ENCODE assay signal across 13 cellular contexts in genomic region chr12:75721231-75721641, GRCh38.
A peak's percentile ranks its signal among the peaks of the same experiment; 100 is the strongest.
DNase-seq lines count a peak whose midpoint lies in the region; ATAC-seq and TF ChIP-seq lines count a peak whose summit lies in the region.
"Had no signal": no experiment of that assay in that cellular context is flagged by ENCODE, and none has a peak within 500 bp of the region (broad histone marks: within the 10 kb centered on the region; RNA-seq: fewer than 3 reads in every experiment).

No MANE protein-coding gene starts in this region.

- peaks cover 3% of the 10 kb centered on the region for H3K27me3 Mint-ChIP-seq in activated CD8-positive, alpha-beta memory T cell treated with anti-CD3 and anti-CD28 coated beads, Interleukin-2, amount 10 ng/mL, durations not matched to agents 7 days and 5 days

- no peak for ATAC-seq in activated CD8-positive, alpha-beta memory T cell treated with anti-CD3 and anti-CD28 coated beads, Interleukin-2, amount 10 ng/mL, durations not matched to agents 7 days and 5 days
- ATAC-seq: GM12878 had no signal

- CTCF ChIA-PET in HEK293 (lab: Yijun Ruan, JAX): interaction anchor here (0.8 to 1.4 kb wide), 2 partner anchors 22 to 311 kb away, joined by 3 to 5 read pairs; partner anchors contain the start of gene PHLDA1
- CTCF ChIA-PET in activated CD8-positive, alpha-beta memory T cell treated with anti-CD3 and anti-CD28 coated beads, Interleukin-2, amount 10 ng/mL, durations not matched to agents 7 days and 5 days (lab: Charles Lee): interaction anchor here (1.5 to 1.8 kb wide), 2 partner anchors 257 to 315 kb away, joined by 3 to 6 read pairs; no protein-coding TSS in a partner anchor

- no peak overlapping the region for H3K9ac ChIP-seq in smooth muscle cell (ENCODE audit: low read depth)
- H3K9ac ChIP-seq: KMS-11 had no signal

- DNase-seq in WERI-Rb-1: no peak
- DNase-seq in globus pallidus (ENCODE audit: low spot score): peak; percentile 38
- no peak for DNase-seq in smooth muscle cell (lab: John Stamatoyannopoulos, UW; ENCODE audit: unreplicated experiment)
- DNase-seq in activated CD8-positive, alpha-beta memory T cell treated with anti-CD3 and anti-CD28 coated beads, Interleukin-2, amount 10 ng/mL, durations not matched to agents 7 days and 5 days: no peak
- DNase-seq in NCI-H1048 (lab: John Stamatoyannopoulos, UW): no peak
- DNase-seq in NCI-H146 treated with DMSO at 0.1 percent for 48 hours (lab: John Stamatoyannopoulos, UW; ENCODE audit: unreplicated experiment): no peak
- DNase-seq: HCEC 1CT; immature natural killer cell; Peyer's patch; stimulated activated naive CD4-positive, alpha-beta T cell had no signal

- WGBS in smooth muscle cell (ENCODE audit: low lambda C conversion rate): 13% methylated on average over 2 of the region's 2 CpGs

- POLR2A ChIA-PET in HEK293 (lab: Yijun Ruan, JAX): no interaction called here

- H3F3A ChIP-seq in smooth muscle cell (ENCODE audit: low read depth): peaks cover 10% of the 10 kb centered on the region

- no peak overlapping the region for H3K27ac Mint-ChIP-seq in activated CD8-positive, alpha-beta memory T cell treated with anti-CD3 and anti-CD28 coated beads, Interleukin-2, amount 10 ng/mL, durations not matched to agents 7 days and 5 days
- H3K27ac Mint-ChIP-seq: immature natural killer cell had no signal

- H3K79me2 ChIP-seq in smooth muscle cell (ENCODE audit: low read depth): no peaks in the 10 kb centered on the region

- TF ChIP-seq CTCF in HEK293 (tag by site-specific recombination; IDR thresholded peaks at IDR 0.05) (no peak), WERI-Rb-1 (IDR thresholded peaks at IDR 0.05; ENCODE audit: low read depth, low read length) (no peak), smooth muscle cell (IDR thresholded peaks at IDR 0.05; ENCODE audit: borderline replicate concordance, insufficient read depth, poor library complexity, severe bottlenecking) (no peak)

- H3K4me1 ChIP-seq in HEK293 (ENCODE audit: control insufficient read depth, insufficient read depth, low read length) (peaks cover 15% of the 10 kb centered on the region), smooth muscle cell (ENCODE audit: low read depth) (peaks cover 24% of the 10 kb centered on the region)

- no peak overlapping the region for H3K4me3 Mint-ChIP-seq in activated CD8-positive, alpha-beta memory T cell treated with anti-CD3 and anti-CD28 coated beads, Interleukin-2, amount 10 ng/mL, durations not matched to agents 7 days and 5 days
- H3K4me3 Mint-ChIP-seq: immature natural killer cell had no signal

- H4K20me1 ChIP-seq in smooth muscle cell (ENCODE audit: low read depth): no peaks in the 10 kb centered on the region

- no peaks in the 10 kb centered on the region for H3K9me3 ChIP-seq in HEK293 (ENCODE audit: control insufficient read depth, insufficient read depth, low read depth, low read length)
- H3K9me3 ChIP-seq in WERI-Rb-1 (ENCODE audit: severe bottlenecking): no peaks in the 10 kb centered on the region
- no peaks in the 10 kb centered on the region for H3K9me3 ChIP-seq in smooth muscle cell (replicated peaks; ENCODE audit: low read depth)
- H3K9me3 ChIP-seq: Peyer's patch had no signal

- peaks cover 28% of the 10 kb centered on the region for H3K4me1 Mint-ChIP-seq in activated CD8-positive, alpha-beta memory T cell treated with anti-CD3 and anti-CD28 coated beads, Interleukin-2, amount 10 ng/mL, durations not matched to agents 7 days and 5 days

- no peak overlapping the region for H3K27ac ChIP-seq in HEK293 (ENCODE audit: extremely low read depth, low read depth, low read length)
- H3K27ac ChIP-seq in WERI-Rb-1: peak overlapping the region; percentile 39; the same call in 1 of the 2 replicates
- peak overlapping the region; percentile 70 for H3K27ac ChIP-seq in smooth muscle cell (ENCODE audit: low read depth)
- H3K27ac ChIP-seq: KMS-11 had no signal

- peaks cover 16% of the 10 kb centered on the region for H3K36me3 Mint-ChIP-seq in activated CD8-positive, alpha-beta memory T cell treated with anti-CD3 and anti-CD28 coated beads, Interleukin-2, amount 10 ng/mL, durations not matched to agents 7 days and 5 days
- H3K36me3 Mint-ChIP-seq: immature natural killer cell had no signal

- H3K4me3 ChIP-seq in HEK293 (ENCODE audit: low read depth, low read length) (no peak overlapping the region), WERI-Rb-1 (ENCODE audit: low read depth, low read length) (no peak overlapping the region), smooth muscle cell (no peak overlapping the region)
- H3K4me3 ChIP-seq: GM12878, Peyer's patch had no signal

- H3K27me3 ChIP-seq in WERI-Rb-1 (ENCODE audit: insufficient read depth, low read depth, severe bottlenecking): no peaks in the 10 kb centered on the region
- H3K27me3 ChIP-seq in smooth muscle cell (ENCODE audit: low read depth): no peaks in the 10 kb centered on the region
- H3K27me3 ChIP-seq: Peyer's patch had no signal

- no peaks in the 10 kb centered on the region for H3K36me3 ChIP-seq in HEK293 (ENCODE audit: control insufficient read depth in 2 of 2, insufficient read depth in 1 of 2, low read length in 2 of 2)
- H3K36me3 ChIP-seq in WERI-Rb-1: no peaks in the 10 kb centered on the region
- H3K36me3 ChIP-seq in smooth muscle cell (ENCODE audit: low read depth): no peaks in the 10 kb centered on the region
- H3K36me3 ChIP-seq: Peyer's patch had no signal

- H2AFZ ChIP-seq in smooth muscle cell (ENCODE audit: low read depth): peak overlapping the region; percentile 31

- H3K9me3 Mint-ChIP-seq in activated CD8-positive, alpha-beta memory T cell treated with anti-CD3 and anti-CD28 coated beads, Interleukin-2, amount 10 ng/mL, durations not matched to agents 7 days and 5 days (ENCODE audit: low read depth): no peaks in the 10 kb centered on the region
- H3K9me3 Mint-ChIP-seq: immature natural killer cell had no signal

- peak overlapping the region; percentile 27 for H3K4me2 ChIP-seq in smooth muscle cell
- H3K4me2 ChIP-seq: KMS-11 had no signal

TF ChIP-seq in HEK293, 187 proteins besides CTCF, POLR2A, EP300 and RAD21:
- TF ChIP-seq ZNF747 (tag by site-specific recombination; IDR thresholded peaks at IDR 0.05): no peak
- TF ChIP-seq, protein P1, sequence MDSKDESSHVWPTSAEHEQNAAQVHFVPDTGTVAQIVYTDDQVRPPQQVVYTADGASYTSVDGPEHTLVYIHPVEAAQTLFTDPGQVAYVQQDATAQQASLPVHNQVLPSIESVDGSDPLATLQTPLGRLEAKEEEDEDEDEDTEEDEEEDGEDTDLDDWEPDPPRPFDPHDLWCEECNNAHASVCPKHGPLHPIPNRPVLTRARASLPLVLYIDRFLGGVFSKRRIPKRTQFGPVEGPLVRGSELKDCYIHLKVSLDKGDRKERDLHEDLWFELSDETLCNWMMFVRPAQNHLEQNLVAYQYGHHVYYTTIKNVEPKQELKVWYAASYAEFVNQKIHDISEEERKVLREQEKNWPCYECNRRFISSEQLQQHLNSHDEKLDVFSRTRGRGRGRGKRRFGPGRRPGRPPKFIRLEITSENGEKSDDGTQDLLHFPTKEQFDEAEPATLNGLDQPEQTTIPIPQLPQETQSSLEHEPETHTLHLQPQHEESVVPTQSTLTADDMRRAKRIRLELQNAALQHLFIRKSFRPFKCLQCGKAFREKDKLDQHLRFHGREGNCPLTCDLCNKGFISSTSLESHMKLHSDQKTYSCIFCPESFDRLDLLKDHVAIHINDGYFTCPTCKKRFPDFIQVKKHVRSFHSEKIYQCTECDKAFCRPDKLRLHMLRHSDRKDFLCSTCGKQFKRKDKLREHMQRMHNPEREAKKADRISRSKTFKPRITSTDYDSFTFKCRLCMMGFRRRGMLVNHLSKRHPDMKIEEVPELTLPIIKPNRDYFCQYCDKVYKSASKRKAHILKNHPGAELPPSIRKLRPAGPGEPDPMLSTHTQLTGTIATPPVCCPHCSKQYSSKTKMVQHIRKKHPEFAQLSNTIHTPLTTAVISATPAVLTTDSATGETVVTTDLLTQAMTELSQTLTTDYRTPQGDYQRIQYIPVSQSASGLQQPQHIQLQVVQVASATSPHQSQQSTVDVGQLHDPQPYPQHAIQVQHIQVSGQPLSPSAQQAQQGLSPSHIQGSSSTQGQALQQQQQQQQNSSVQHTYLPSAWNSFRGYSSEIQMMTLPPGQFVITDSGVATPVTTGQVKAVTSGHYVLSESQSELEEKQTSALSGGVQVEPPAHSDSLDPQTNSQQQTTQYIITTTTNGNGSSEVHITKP (tag by site-specific recombination; IDR thresholded peaks at IDR 0.05): peak; percentile 84
